ENCODE assay signal across 24 cellular contexts in the genomic region with DNA sequence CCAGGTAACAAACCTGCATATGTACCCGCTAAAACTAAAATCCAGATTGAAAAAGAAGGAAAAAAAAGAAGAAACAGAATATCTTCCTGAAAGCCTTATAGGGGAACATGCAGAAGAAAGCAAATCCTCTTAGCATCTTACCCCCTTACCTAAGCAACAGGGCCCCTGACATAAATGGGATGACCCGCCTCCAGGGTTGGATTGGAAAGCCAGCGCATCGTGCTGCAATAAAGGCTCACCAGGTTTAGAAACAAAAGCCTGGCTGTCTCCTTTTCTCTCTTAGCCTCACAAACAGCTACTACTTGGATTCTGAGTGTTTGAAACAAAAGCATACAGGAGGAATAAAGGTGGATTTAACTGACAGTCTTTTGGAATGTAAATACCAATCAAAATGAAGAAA.
"Had no signal": no experiment of that assay in that cellular context is flagged by ENCODE, and none has a peak within 500 bp of the region (broad histone marks: within the 10 kb centered on the region; RNA-seq: fewer than 3 reads in every experiment).

No MANE protein-coding gene starts in this region.

- H3K4me3 ChIP-seq: esophagus squamous epithelium, gastroesophageal sphincter, left ventricle myocardium inferior, lower lobe of right lung, prostate gland, spleen, tibial nerve, upper lobe of right lung, vagina had no signal

- FAIRE-seq: keratinocyte had no signal

- H3K27me3 ChIP-seq: tibial nerve, upper lobe of right lung, vagina had no signal

- H3K4me3 Mint-ChIP-seq: dendritic cell treated with granulocyte-macrophage colony-stimulating factor and Interleukin-4, amounts not matched to agents 40 ng/mL and 50 ng/mL, for 4 days; memory B cell; mesothelial cell of epicardium; natural killer cell; stimulated activated memory B cell treated with anti-CD40 and anti-IgM and Interleukin-4, amounts not matched to agents 10 μg/mL and 1 μg/mL and 100 μg/mL, for 72 hours; stimulated activated naive CD8-positive, alpha-beta T cell treated with anti-CD3 and anti-CD28 coated beads, Interleukin-15, Interleukin-2, amounts not matched to agents 100 ng/mL and 50 ng/mL, for 24 hours had no signal

- H3K27ac Mint-ChIP-seq: dendritic cell treated with granulocyte-macrophage colony-stimulating factor and Interleukin-4, amounts not matched to agents 40 ng/mL and 50 ng/mL, for 4 days; memory B cell; mesothelial cell of epicardium; natural killer cell; stimulated activated memory B cell treated with anti-CD40 and anti-IgM and Interleukin-4, amounts not matched to agents 10 μg/mL and 1 μg/mL and 100 μg/mL, for 72 hours; stimulated activated naive CD8-positive, alpha-beta T cell treated with anti-CD3 and anti-CD28 coated beads, Interleukin-15, Interleukin-2, amounts not matched to agents 100 ng/mL and 50 ng/mL, for 24 hours had no signal

- H3K4me1 ChIP-seq: esophagus squamous epithelium, gastroesophageal sphincter, left ventricle myocardium inferior, lower lobe of right lung, parathyroid adenoma, prostate gland, spleen, tibial nerve, upper lobe of right lung, vagina had no signal

- H3K36me3 Mint-ChIP-seq: mesothelial cell of epicardium; natural killer cell; stimulated activated memory B cell treated with anti-CD40 and anti-IgM and Interleukin-4, amounts not matched to agents 10 μg/mL and 1 μg/mL and 100 μg/mL, for 72 hours had no signal

- H3K4me1 Mint-ChIP-seq: memory B cell; mesothelial cell of epicardium; natural killer cell; stimulated activated memory B cell treated with anti-CD40 and anti-IgM and Interleukin-4, amounts not matched to agents 10 μg/mL and 1 μg/mL and 100 μg/mL, for 72 hours had no signal

- DNase-seq: esophagus squamous epithelium; foreskin fibroblast; glutamatergic neuron; left ventricle myocardium inferior; lower lobe of right lung; natural killer cell; retina; spleen; stimulated activated CD4-positive, alpha-beta T cell treated with anti-CD3 and anti-CD28 coated beads, Interleukin-15, amount 100 ng/mL, for 24 hours; stimulated activated CD4-positive, alpha-beta T cell treated with anti-CD3 and anti-CD28 coated beads, Interleukin-1b, Interleukin-23, amount 100 ng/mL, for 48 hours; stimulated activated CD4-positive, alpha-beta T cell treated with anti-CD3 and anti-CD28 coated beads, Interleukin-4, amount 100 ng/mL, for 24 hours; upper lobe of right lung had no signal

- H3K9me3 ChIP-seq: esophagus squamous epithelium, gastroesophageal sphincter, left ventricle myocardium inferior, lower lobe of right lung, prostate gland, spleen, tibial nerve, upper lobe of right lung, vagina had no signal

- ATAC-seq: gastroesophageal sphincter; lower lobe of right lung; natural killer cell; sciatic nerve; stimulated activated memory B cell treated with anti-CD40 and anti-IgM and Interleukin-4, amounts not matched to agents 10 μg/mL and 1 μg/mL and 100 μg/mL, for 72 hours; upper lobe of right lung had no signal

- H3K36me3 ChIP-seq: esophagus squamous epithelium, gastroesophageal sphincter, left ventricle myocardium inferior, lower lobe of right lung, prostate gland, spleen, tibial nerve, upper lobe of right lung, vagina had no signal
